In the genomic region with DNA sequence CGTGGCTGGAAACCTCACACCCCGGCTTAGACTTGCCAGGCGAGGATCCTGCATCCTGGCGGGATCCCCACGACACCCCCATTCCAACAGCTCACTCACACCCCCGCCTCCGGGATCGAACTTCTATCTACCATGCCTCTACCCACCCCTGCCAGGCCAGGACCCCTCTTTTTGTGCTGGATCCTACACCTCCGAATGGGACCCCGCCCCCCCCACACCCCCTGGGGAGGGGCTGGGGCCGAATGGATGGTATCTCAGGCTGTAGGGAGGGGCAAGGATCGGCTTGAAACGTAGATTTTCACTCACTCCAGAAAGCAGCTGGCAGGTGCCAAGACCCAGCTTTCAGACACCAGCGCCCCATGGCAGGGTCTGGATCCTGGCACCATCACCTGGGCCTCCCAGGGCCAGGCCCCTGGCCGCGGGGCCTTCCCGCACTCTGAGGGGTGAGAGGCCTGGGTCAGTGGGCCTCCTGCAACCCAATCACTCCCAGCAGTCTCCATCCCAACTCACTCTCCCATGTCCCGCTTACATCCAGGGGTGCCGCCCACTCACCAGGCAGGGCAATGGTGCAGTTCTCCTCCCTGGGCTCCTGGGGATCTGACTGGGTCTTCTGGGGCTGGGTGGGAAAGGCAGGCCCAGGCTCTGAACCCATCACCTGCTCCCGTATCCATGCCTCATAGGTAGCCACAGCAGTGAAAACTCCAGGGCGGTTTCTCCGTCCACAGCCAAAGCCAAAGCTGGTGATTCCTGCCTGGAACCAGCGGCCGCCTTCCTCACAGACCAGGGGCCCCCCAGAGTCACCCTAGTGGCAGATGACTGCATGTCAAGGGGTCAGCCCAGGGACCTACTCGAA, we compare ENCODE assay signal across 8 cellular contexts. TPM values are rescaled to one million over a fixed set of nuclear protein-coding genes. Genes with fewer than 3 reads are reported as not detected.
DNase-seq lines count a peak whose midpoint lies in the region; ATAC-seq and TF ChIP-seq lines count a peak whose summit lies in the region.

No MANE protein-coding gene starts in this region.

- no peaks in the 10 kb centered on the region for H3K36me3 ChIP-seq in DOHH2 (ENCODE audit: control insufficient read depth, low read length)
- no peaks in the 10 kb centered on the region for H3K36me3 ChIP-seq in Panc1 (ENCODE audit: control insufficient read depth, insufficient read depth, low read length)

- POLR2A ChIA-PET in Panc1 (lab: Charles Lee), result interaction anchor here (1.4 kb wide), 1 partner anchor 26 kb away, joined by 9 read pairs; the partner anchor contains the start of gene KAT8

- TF ChIP-seq CTCF in DOHH2 (IDR thresholded peaks at IDR 0.05; ENCODE audit: low read depth, low read length, poor library complexity, severe bottlenecking) (no peak), Panc1 (IDR thresholded peaks at IDR 0.05) (no peak)

- intact Hi-C loops in Panc1 (cut with micrococcal nuclease; ENCODE audit: unreplicated experiment) (no loop called here), sciatic nerve (cut with DNase I) (no loop called here)

- H4K20me1 ChIP-seq in DOHH2 (ENCODE audit: control insufficient read depth, insufficient read depth, low read depth, low read length), result no peaks in the 10 kb centered on the region

- H3K4me3 ChIP-seq in DOHH2 (ENCODE audit: low read length) (peak overlapping the region; percentile 72), Panc1 (ENCODE audit: low read depth in 2 of 2, low read length in 2 of 2) (peak overlapping the region; percentile 40 to 43)

- ATAC-seq in Panc1 (no peak), sciatic nerve (no peak), GM21717 (IDR thresholded peaks at IDR 0.05; ENCODE audit: unreplicated experiment) (no peak)

- BruUV-seq in Panc1 (replicated peaks; lab: Mats Ljungman, UMichigan), result no TSS peak

- peaks cover 15% of the 10 kb centered on the region for H3K4me1 ChIP-seq in DOHH2 (ENCODE audit: control insufficient read depth, low read length)
- H3K4me1 ChIP-seq in Panc1 (ENCODE audit: control insufficient read depth, insufficient read depth, low read length), result peaks cover 16% of the 10 kb centered on the region

- no peaks in the 10 kb centered on the region for H3K79me2 ChIP-seq in DOHH2 (ENCODE audit: control insufficient read depth, low read length)

- H3K4me2 ChIP-seq in DOHH2 (ENCODE audit: low read length), result peak overlapping the region; percentile 85

- no peaks in the 10 kb centered on the region for H3K9me2 ChIP-seq in DOHH2 (replicated peaks; ENCODE audit: control insufficient read depth, low read length)

- in situ Hi-C loops in Panc1 (cut with HindIII; ENCODE audit: low pct_unique_long_range_greater_than_20kb, low sequenced_read_pairs), result no loop called here

- CTCF ChIA-PET in Panc1 (lab: Charles Lee), result interaction anchor here (0.5 to 1.4 kb wide), 6 partner anchors 10 to 190 kb away, joined by 3 to 12 read pairs (median 3); no protein-coding TSS in a partner anchor

- H3K27ac ChIP-seq in DOHH2 (ENCODE audit: low read depth, low read length) (no peak overlapping the region), Panc1 (ENCODE audit: low read length) (0 out of 2 replicates have a peak overlapping the region, but pooled peaks have one; percentile 34), epithelial cell of prostate (peak overlapping the region; percentile 86)

- no peaks in the 10 kb centered on the region for H3K9me3 ChIP-seq in DOHH2 (ENCODE audit: control insufficient read depth, insufficient read depth, low read length)
- no peaks in the 10 kb centered on the region for H3K9me3 ChIP-seq in Panc1 (ENCODE audit: control insufficient read depth, insufficient read depth, low read depth, low read length)

- H3F3A ChIP-seq in DOHH2 (ENCODE audit: control insufficient read depth, insufficient read depth), result no peaks in the 10 kb centered on the region

- H3K27me3 ChIP-seq in DOHH2 (ENCODE audit: control insufficient read depth, low read length), result no peaks in the 10 kb centered on the region
- no peaks in the 10 kb centered on the region for H3K27me3 ChIP-seq in Panc1 (ENCODE audit: control insufficient read depth, insufficient read depth, low read length)

- DNase-seq in Panc1 (ENCODE audit: low read depth, low spot score), result no peak
- no peak for DNase-seq in epithelial cell of prostate (ENCODE audit: low read depth, low spot score)
- peak; percentile 75 for DNase-seq in sciatic nerve (ENCODE audit: low spot score)
- DNase-seq in SKM-1 treated with dmso at 0.1 percent for 144 hours (lab: John Stamatoyannopoulos, UW; ENCODE audit: unreplicated experiment), result no peak
- no peak for DNase-seq in DMS 273 (lab: John Stamatoyannopoulos, UW; ENCODE audit: unreplicated experiment)
- DNase-seq in NCI-H1930 (lab: John Stamatoyannopoulos, UW), result no peak

RNA-seq across cellular contexts. Expression of gene PRSS36, which starts 6.6 kb away (rescaled TPM):
- 0.23 TPM for total RNA-seq in Panc1 (2021; ENCODE audit: unreplicated experiment)
- polyA plus RNA-seq in Panc1 (2012; ENCODE audit: insufficient read length), result 0.52 TPM
- 4.3 TPM for total RNA-seq in sciatic nerve

RNA-seq across cellular contexts. Expression of gene PRSS8, which starts 7.7 kb away (rescaled TPM):
- total RNA-seq in Panc1 (2021; ENCODE audit: unreplicated experiment), result 0.15 TPM
- polyA plus RNA-seq in Panc1 (2012; ENCODE audit: insufficient read length), result not detected
- total RNA-seq in sciatic nerve, result not detected

RNA-seq across cellular contexts. Expression of gene KAT8, which starts 25.8 kb away (rescaled TPM):
- total RNA-seq in Panc1 (2021; ENCODE audit: unreplicated experiment), result 48.3 TPM
- 35.3 TPM for polyA plus RNA-seq in Panc1 (2012; ENCODE audit: insufficient read length)
- 67.3 TPM for total RNA-seq in sciatic nerve

RNA-seq across cellular contexts. Expression of gene BCKDK, which starts 35.1 kb away (rescaled TPM):
- total RNA-seq in Panc1 (2021; ENCODE audit: unreplicated experiment) (60.4 TPM), sciatic nerve (35.0 TPM)
- 112 TPM for polyA plus RNA-seq in Panc1 (2012; ENCODE audit: insufficient read length)

RNA-seq across cellular contexts. Expression of gene FUS, which starts 36.7 kb away (rescaled TPM):
- total RNA-seq in Panc1 (2021; ENCODE audit: unreplicated experiment) (441 TPM), sciatic nerve (259 TPM)
- 465 TPM for polyA plus RNA-seq in Panc1 (2012; ENCODE audit: insufficient read length)
